Comparison of ENCODE assay signal across 8 cellular contexts in genomic region chr11:107857550-107858216, GRCh38. TPM values are rescaled to one million over a fixed set of nuclear protein-coding genes. Genes with fewer than 3 reads are reported as not detected.
A peak's percentile ranks its signal among the peaks of the same experiment; 100 is the strongest.
DNase-seq lines count a peak whose midpoint lies in the region; ATAC-seq, FAIRE-seq and TF ChIP-seq lines count a peak whose summit lies in the region.

No MANE protein-coding gene starts in this region.

- BruUV-seq in PC-3 (replicated peaks; lab: Mats Ljungman, UMichigan), result TSS peak; percentile 86
- BruUV-seq in endothelial cell of umbilical vein (replicated peaks; lab: Mats Ljungman, UMichigan), result TSS peak; percentile 33

- H4K20me1 ChIP-seq in PC-3 (ENCODE audit: low read length), result peaks cover 24% of the 10 kb centered on the region
- no peaks in the 10 kb centered on the region for H4K20me1 ChIP-seq in endothelial cell of umbilical vein (replicated peaks; ENCODE audit: control insufficient read depth, extremely low read depth, insufficient read depth, low read length)

- peak overlapping the region; percentile 85 for H3K9ac ChIP-seq in PC-3 (ENCODE audit: low read length)
- peak overlapping the region; percentile 82 for H3K9ac ChIP-seq in endothelial cell of umbilical vein (replicated peaks; ENCODE audit: extremely low read depth, insufficient read depth, low read length)

- dilution Hi-C loops in endothelial cell of umbilical vein (cut with MboI; ENCODE audit: extremely low pct_ligation_motif_present, low sequenced_read_pairs), result no loop called here

- H3K4me1 Mint-ChIP-seq in activated T-cell treated with anti-CD3 and anti-CD28 coated beads, Interleukin-2, amount 50 U/mL, for 24 hours (ENCODE audit: low read depth), result peaks cover 42% of the 10 kb centered on the region
- H3K4me1 Mint-ChIP-seq in neural crest cell, result peaks cover 27% of the 10 kb centered on the region

- ATAC-seq in PC-3, result peak; percentile 1; the same call in 1 of the 2 replicates

- no peaks in the 10 kb centered on the region for H3K27me3 Mint-ChIP-seq in activated T-cell treated with anti-CD3 and anti-CD28 coated beads, Interleukin-2, amount 50 U/mL, for 24 hours
- H3K27me3 Mint-ChIP-seq in neural crest cell (ENCODE audit: low read depth), result peaks cover 64% of the 10 kb centered on the region

- H3K36me3 Mint-ChIP-seq in activated T-cell treated with anti-CD3 and anti-CD28 coated beads, Interleukin-2, amount 50 U/mL, for 24 hours (ENCODE audit: low read depth), result peaks cover 31% of the 10 kb centered on the region
- no peaks in the 10 kb centered on the region for H3K36me3 Mint-ChIP-seq in neural crest cell (ENCODE audit: low read depth)

- no peaks in the 10 kb centered on the region for H3F3A ChIP-seq in PC-3 (ENCODE audit: low read length, unreplicated experiment)

- peak overlapping the region; percentile 95 for H3K27ac Mint-ChIP-seq in activated T-cell treated with anti-CD3 and anti-CD28 coated beads, Interleukin-2, amount 50 U/mL, for 24 hours
- H3K27ac Mint-ChIP-seq in neural crest cell (ENCODE audit: unreplicated experiment), result peak overlapping the region; percentile 90

- H3K36me3 ChIP-seq in PC-3 (ENCODE audit: low read depth, low read length) (peaks cover 14% of the 10 kb centered on the region), endothelial cell of umbilical vein (ENCODE audit: control insufficient read depth in 2 of 2, extremely low read depth in 1 of 2, insufficient read depth in 2 of 2, low read length in 2 of 2) (no peaks in the 10 kb centered on the region)

- DNase-seq in activated T-cell treated with anti-CD3 and anti-CD28 coated beads, Interleukin-2, amount 50 U/mL, for 24 hours, result no peak
- DNase-seq in activated T-cell treated with anti-CD3 and anti-CD28 coated beads, Interleukin-2, amount 50 U/mL, for 1 hour, result no peak
- DNase-seq in PC-3 (no peak), endothelial cell of umbilical vein (ENCODE audit: low read depth, low spot score) (peak; percentile 53), neural crest cell (ENCODE audit: low read depth, low spot score) (peak; percentile 11), COLO668 (lab: John Stamatoyannopoulos, UW; ENCODE audit: unreplicated experiment) (no peak), mucosa of gallbladder (ENCODE audit: low spot score) (no peak), superior temporal gyrus (ENCODE audit: extremely low spot score) (no peak)

- intact Hi-C loops in PC-3 (cut with micrococcal nuclease) (loop anchor here (1.0 to 2.0 kb wide), 2 partner anchors 41 to 73 kb away; no protein-coding TSS in a partner anchor), endothelial cell of umbilical vein (cut with micrococcal nuclease) (loop anchor here (1.0 to 2.0 kb wide), 4 partner anchors 17 to 293 kb away; partner anchors contain the start of genes ALKBH8 and CUL5)

- H3K4me2 ChIP-seq in PC-3 (ENCODE audit: low read length) (peak overlapping the region; percentile 79), endothelial cell of umbilical vein (ENCODE audit: insufficient read depth, low read length) (peak overlapping the region; percentile 83)

- no peaks in the 10 kb centered on the region for H3K9me3 Mint-ChIP-seq in activated T-cell treated with anti-CD3 and anti-CD28 coated beads, Interleukin-2, amount 50 U/mL, for 24 hours
- H3K9me3 Mint-ChIP-seq in neural crest cell, result no peaks in the 10 kb centered on the region

- H3K27me3 ChIP-seq in PC-3 (ENCODE audit: low read length) (no peaks in the 10 kb centered on the region), endothelial cell of umbilical vein (ENCODE audit: control insufficient read depth in 2 of 2, insufficient read depth in 2 of 2, low read length in 2 of 2) (no peaks in the 10 kb centered on the region)

- H3K4me3 Mint-ChIP-seq in activated T-cell treated with anti-CD3 and anti-CD28 coated beads, Interleukin-2, amount 50 U/mL, for 24 hours, result peak overlapping the region; percentile 98
- H3K4me3 Mint-ChIP-seq in neural crest cell, result peak overlapping the region; percentile 95

- H3K79me2 ChIP-seq in PC-3 (ENCODE audit: low read length), result peaks cover 69% of the 10 kb centered on the region
- peaks cover 59% of the 10 kb centered on the region for H3K79me2 ChIP-seq in endothelial cell of umbilical vein (ENCODE audit: control insufficient read depth, insufficient read depth, low read length)

- H2AFZ ChIP-seq in PC-3 (ENCODE audit: low read length) (peak overlapping the region; percentile 78), endothelial cell of umbilical vein (ENCODE audit: low read depth, low read length) (peak overlapping the region; percentile 51)

- H3K27ac ChIP-seq in PC-3 (ENCODE audit: low read length) (peak overlapping the region; percentile 60), endothelial cell of umbilical vein (ENCODE audit: insufficient read depth, low read depth, low read length) (peak overlapping the region; percentile 64)

- H3K9me1 ChIP-seq in endothelial cell of umbilical vein (replicated peaks; ENCODE audit: control insufficient read depth, extremely low read depth, insufficient read depth, low read length), result no peaks in the 10 kb centered on the region

- TF ChIP-seq CTCF in PC-3 (conservative IDR thresholded peaks at IDR 0.05; ENCODE audit: low read depth, low read length), result no peak
- TF ChIP-seq CTCF in endothelial cell of umbilical vein (IDR thresholded peaks at IDR 0.05; ENCODE audit: extremely low read depth in 1 of 2, insufficient read depth in 1 of 2, low read depth in 1 of 2, low read length in 2 of 2), result no peak
- no peak for TF ChIP-seq CTCF in neural crest cell (conservative IDR thresholded peaks at IDR 0.05)

- H3K4me3 ChIP-seq in PC-3 (ENCODE audit: low read length) (peak overlapping the region; percentile 81), endothelial cell of umbilical vein (replicated peaks in 1 of 3; ENCODE audit: insufficient read depth in 1 of 3, low read depth in 1 of 3, low read length in 3 of 3) (peak overlapping the region; percentile 63 to 87 (median 79))

- FAIRE-seq in endothelial cell of umbilical vein (lab: Jason Lieb, UNC), result no peak

- H3K9me3 ChIP-seq in PC-3 (ENCODE audit: low read length), result no peaks in the 10 kb centered on the region
- no peaks in the 10 kb centered on the region for H3K9me3 ChIP-seq in endothelial cell of umbilical vein (replicated peaks; ENCODE audit: control insufficient read depth, insufficient read depth, low read length)

- H3K4me1 ChIP-seq in PC-3 (ENCODE audit: insufficient read depth, low read length), result peaks cover 20% of the 10 kb centered on the region
- H3K4me1 ChIP-seq in endothelial cell of umbilical vein (ENCODE audit: control insufficient read depth, extremely low read depth, insufficient read depth, low read length), result peaks cover 8% of the 10 kb centered on the region

- no peak for TF ChIP-seq POLR2A in endothelial cell of umbilical vein (IDR thresholded peaks at IDR 0.05; ENCODE audit: low read depth, low read length)

- H3K9me2 ChIP-seq in PC-3 (replicated peaks; ENCODE audit: low read length), result no peaks in the 10 kb centered on the region

- CTCF ChIA-PET in PC-3 (lab: Charles Lee), result no interaction called here
- CTCF ChIA-PET in endothelial cell of umbilical vein (lab: Charles Lee), result interaction anchor here (1.1 kb wide), 2 partner anchors 50 to 117 kb away, joined by 3 read pairs; no protein-coding TSS in a partner anchor

- POLR2A ChIA-PET in PC-3 (lab: Charles Lee; ENCODE audit: unreplicated experiment) (interaction anchor here (0.5 kb wide), 1 partner anchor 15 kb away, joined by 4 read pairs; no protein-coding TSS in a partner anchor), endothelial cell of umbilical vein (lab: Charles Lee) (no interaction called here)

TF ChIP-seq in endothelial cell of umbilical vein, 7 proteins besides CTCF, POLR2A, EP300 and RAD21:
- no peak for TF ChIP-seq MAX (IDR thresholded peaks at IDR 0.05; ENCODE audit: insufficient read depth, insufficient read length)
- TF ChIP-seq POLR2AphosphoS5 (IDR thresholded peaks at IDR 0.05; ENCODE audit: insufficient read depth, low read depth, low read length), result no peak
- no peak for TF ChIP-seq EZH2 (IDR thresholded peaks at IDR 0.05; ENCODE audit: borderline replicate concordance, low read depth, low read length, severe bottlenecking)
- TF ChIP-seq JUN (IDR thresholded peaks at IDR 0.05; ENCODE audit: borderline replicate concordance, insufficient read depth, insufficient read length, low read depth), result no peak
- TF ChIP-seq GATA2 (IDR thresholded peaks at IDR 0.05; ENCODE audit: insufficient read depth, insufficient read length, low read depth, low read length), result no peak

RNA-seq across cellular contexts. Expression of gene SLC35F2, which starts 0.9 kb away (rescaled TPM):
- total RNA-seq in PC-3 (2014; rRNA removed) (190 and 210 TPM in 2 replicates), endothelial cell of umbilical vein (57.8 and 59.7 TPM in 2 replicates), neural crest cell (18.2 and 18.5 TPM in 2 replicates), mucosa of gallbladder (22.0 TPM)
- 37.2 and 41.0 TPM in 2 replicates for polyA plus RNA-seq in endothelial cell of umbilical vein
- 38.9 and 41.6 TPM in 2 replicates for polyA plus RNA-seq in endothelial cell of umbilical vein (2011; cell fraction: cytosol; rRNA removed)
- polyA plus RNA-seq in endothelial cell of umbilical vein (2011; cell fraction: nucleus; rRNA removed), result 25.2 and 31.2 TPM in 2 replicates
- polyA plus RNA-seq in endothelial cell of umbilical vein (2012), result 63.7 and 67.1 TPM in 2 replicates
- 87.2 and 87.7 TPM in 2 replicates for polyA minus RNA-seq in endothelial cell of umbilical vein
- polyA minus RNA-seq in endothelial cell of umbilical vein (2011; cell fraction: cytosol; rRNA and poly(A)+ RNA removed), result 19.5 TPM
- 10.1 and 18.1 TPM in 2 replicates for polyA minus RNA-seq in endothelial cell of umbilical vein (2011; cell fraction: nucleus; rRNA and poly(A)+ RNA removed)

Comparison
In these comparisons a context has a peak if more than half of its experiments do, and no peak if none do; other contexts are left out.
1. DNase-seq: peak in endothelial cell of umbilical vein (single experiment) and neural crest cell (single experiment); none in activated T-cell treated with anti-CD3 and anti-CD28 coated beads, Interleukin-2, amount 50 U/mL, for 24 hours (single experiment), activated T-cell treated with anti-CD3 and anti-CD28 coated beads, Interleukin-2, amount 50 U/mL, for 1 hour (single experiment), PC-3 (single experiment), COLO668 (single experiment), mucosa of gallbladder (single experiment) and superior temporal gyrus (single experiment).